Comparison of ENCODE assay signal across 15 cellular contexts in genomic region chr4:148530114-148530513, GRCh38.
DNase-seq lines count a peak whose midpoint lies in the region; ATAC-seq and TF ChIP-seq lines count a peak whose summit lies in the region.
"Had no signal": no experiment of that assay in that cellular context is flagged by ENCODE, and none has a peak within 500 bp of the region (broad histone marks: within the 10 kb centered on the region; RNA-seq: fewer than 3 reads in every experiment).

No MANE protein-coding gene starts in this region.

- H3K4me1 ChIP-seq in SJCRH30, result no peaks in the 10 kb centered on the region
- H3K4me1 ChIP-seq: BLaER1 treated with 17β-estradiol and CSF1 and Interleukin-3, amounts not matched to agents 10 nM and 100 nM had no signal

- no peaks in the 10 kb centered on the region for H3K36me3 ChIP-seq in SJCRH30
- H3K36me3 ChIP-seq: BLaER1 treated with 17β-estradiol and CSF1 and Interleukin-3, amounts not matched to agents 10 nM and 100 nM had no signal

- H3K27ac ChIP-seq in SJCRH30, result no peak overlapping the region
- H3K27ac ChIP-seq: BLaER1 treated with 17β-estradiol and CSF1 and Interleukin-3, amounts not matched to agents 10 nM and 100 nM had no signal

- H3K27me3 Mint-ChIP-seq in natural killer cell (ENCODE audit: low read depth in 2 of 2), result no peaks in the 10 kb centered on the region
- H3K27me3 Mint-ChIP-seq: IgD-negative memory B cell had no signal

- H3K4me3 Mint-ChIP-seq in natural killer cell, result no peak overlapping the region
- H3K4me3 Mint-ChIP-seq: CD4-positive, CD25-positive, alpha-beta regulatory T cell; GM23338; IgD-negative memory B cell had no signal

- peaks cover 13 to 25% of the 10 kb centered on the region in 2 donors for H3K9me3 Mint-ChIP-seq in natural killer cell

- TF ChIP-seq CTCF in fibroblast of mammary gland (conservative IDR thresholded peaks at IDR 0.05; ENCODE audit: control insufficient read depth, insufficient read depth, low read depth, low read length) (no peak), natural killer cell (IDR thresholded peaks at IDR 0.05) (no peak)

- H3K4me1 Mint-ChIP-seq in natural killer cell, result no peaks in the 10 kb centered on the region
- H3K4me1 Mint-ChIP-seq: CD4-positive, CD25-positive, alpha-beta regulatory T cell; GM23338 had no signal

- H3K27me3 ChIP-seq in SJCRH30, result no peaks in the 10 kb centered on the region
- H3K27me3 ChIP-seq: BLaER1 treated with 17β-estradiol and CSF1 and Interleukin-3, amounts not matched to agents 10 nM and 100 nM had no signal

- H3K27ac Mint-ChIP-seq in natural killer cell, result no peak overlapping the region
- H3K27ac Mint-ChIP-seq: CD4-positive, CD25-positive, alpha-beta regulatory T cell; GM23338; IgD-negative memory B cell had no signal

- H3K4me3 ChIP-seq in fibroblast of mammary gland (ENCODE audit: control insufficient read depth, low read depth, low read length) (no peak overlapping the region), SJCRH30 (no peak overlapping the region)
- H3K4me3 ChIP-seq: BLaER1 treated with 17β-estradiol and CSF1 and Interleukin-3, amounts not matched to agents 10 nM and 100 nM; GM23338 had no signal

- DNase-seq in ELR (ENCODE audit: low read depth) (peak; percentile 41), amniotic epithelial cell (ENCODE audit: low read depth) (peak; percentile 9), fibroblast of mammary gland (ENCODE audit: low read depth) (peak; percentile 3), kidney tubule cell (ENCODE audit: low spot score) (peak; percentile 81), natural killer cell (no peak), SJCRH30 (no peak)
- DNase-seq: 8988T; CD4-positive, CD25-positive, alpha-beta regulatory T cell; DMS53; H7 had no signal

- peaks cover 14% of the 10 kb centered on the region for H3K36me3 Mint-ChIP-seq in natural killer cell

- no peak for ATAC-seq in natural killer cell
- no peak for ATAC-seq in HG03139 (IDR thresholded peaks at IDR 0.05; ENCODE audit: unreplicated experiment)
- no peak for ATAC-seq in HG03571 (IDR thresholded peaks at IDR 0.05; ENCODE audit: unreplicated experiment)
- ATAC-seq: GM23338 had no signal

- intact Hi-C loops in natural killer cell (cut with micrococcal nuclease), result no loop called here

- H3K9me3 ChIP-seq in SJCRH30 (replicated peaks), result no peaks in the 10 kb centered on the region

Comparison
In these comparisons a context has a peak if more than half of its experiments do, and no peak if none do; other contexts are left out.
1. DNase-seq: peak in ELR (single experiment), amniotic epithelial cell (single experiment), fibroblast of mammary gland (single experiment) and kidney tubule cell (single experiment); none in natural killer cell (single experiment) and SJCRH30 (0 of 2).